ENCODE assay signal across 16 cellular contexts in genomic region chr1:245489838-245490237, GRCh38.
A peak's percentile ranks its signal among the peaks of the same experiment; 100 is the strongest.
DNase-seq lines count a peak whose midpoint lies in the region; ATAC-seq and TF ChIP-seq lines count a peak whose summit lies in the region.
"Had no signal": no experiment of that assay in that cellular context is flagged by ENCODE, and none has a peak within 500 bp of the region (broad histone marks: within the 10 kb centered on the region; RNA-seq: fewer than 3 reads in every experiment).

No MANE protein-coding gene starts in this region.

- H3K4me1 ChIP-seq in breast epithelium, result no peaks in the 10 kb centered on the region
- H3K4me1 ChIP-seq in RWPE2 (ENCODE audit: insufficient read depth, poor library complexity, severe bottlenecking), result peaks cover 5% of the 10 kb centered on the region
- H3K4me1 ChIP-seq: BLaER1 had no signal

- H3K9me3 Mint-ChIP-seq in MCF 10A (ENCODE audit: unreplicated experiment), result peaks cover 2% of the 10 kb centered on the region
- peaks cover 4% of the 10 kb centered on the region for H3K9me3 Mint-ChIP-seq in progenitor cell of endocrine pancreas (ENCODE audit: low read depth)
- no peaks in the 10 kb centered on the region for H3K9me3 Mint-ChIP-seq in glutamatergic neuron (ENCODE audit: unreplicated experiment)

- no peaks in the 10 kb centered on the region for H3K36me3 Mint-ChIP-seq in MCF 10A (ENCODE audit: insufficient read depth, unreplicated experiment)
- H3K36me3 Mint-ChIP-seq in progenitor cell of endocrine pancreas (ENCODE audit: insufficient read depth), result peaks cover 1% of the 10 kb centered on the region
- H3K36me3 Mint-ChIP-seq in glutamatergic neuron (ENCODE audit: unreplicated experiment), result peaks cover 4% of the 10 kb centered on the region
- H3K36me3 Mint-ChIP-seq: CD8-positive, alpha-beta memory T cell had no signal

- H3K27me3 Mint-ChIP-seq in MCF 10A (ENCODE audit: insufficient read depth, unreplicated experiment) (no peaks in the 10 kb centered on the region), progenitor cell of endocrine pancreas (no peaks in the 10 kb centered on the region), glutamatergic neuron (ENCODE audit: unreplicated experiment) (no peaks in the 10 kb centered on the region)

- TF ChIP-seq POLR2A in breast epithelium (IDR thresholded peaks at IDR 0.05), result no peak

- ATAC-seq in RWPE2 (ENCODE audit: low read depth) (peak; percentile 91), esophagus mucosa (peak; percentile 93)
- ATAC-seq: GM12878, HCT116 had no signal

- DNase-seq in MCF 10A (ENCODE audit: unreplicated experiment) (peak; percentile 26), breast epithelium (ENCODE audit: low spot score in 2 of 2) (no peak), RWPE2 (ENCODE audit: low spot score) (no peak), progenitor cell of endocrine pancreas (ENCODE audit: low spot score, unreplicated experiment) (no peak), glutamatergic neuron (no peak), DMS79 treated with DMSO at 0.1 percent for 48 hours (lab: John Stamatoyannopoulos, UW) (no peak), NK-92 (lab: John Stamatoyannopoulos, UW; ENCODE audit: unreplicated experiment) (no peak)
- DNase-seq: AML-193; CD8-positive, alpha-beta memory T cell; DMS53; GM23248 had no signal

- peak overlapping the region; percentile 94 for H3K27ac Mint-ChIP-seq in MCF 10A (ENCODE audit: low read depth, unreplicated experiment)
- H3K27ac Mint-ChIP-seq in progenitor cell of endocrine pancreas, result peak overlapping the region; percentile 35
- no peak overlapping the region for H3K27ac Mint-ChIP-seq in glutamatergic neuron (ENCODE audit: unreplicated experiment)
- H3K27ac Mint-ChIP-seq: CD8-positive, alpha-beta memory T cell had no signal

- H3K9me3 ChIP-seq in breast epithelium (no peaks in the 10 kb centered on the region), RWPE2 (ENCODE audit: severe bottlenecking) (no peaks in the 10 kb centered on the region)

- H3K4me1 Mint-ChIP-seq in MCF 10A (ENCODE audit: insufficient read depth, unreplicated experiment), result peaks cover 16% of the 10 kb centered on the region
- peaks cover 7% of the 10 kb centered on the region for H3K4me1 Mint-ChIP-seq in progenitor cell of endocrine pancreas (ENCODE audit: low read depth)
- H3K4me1 Mint-ChIP-seq in glutamatergic neuron (ENCODE audit: low read depth, unreplicated experiment), result peaks cover 6% of the 10 kb centered on the region
- H3K4me1 Mint-ChIP-seq: CD8-positive, alpha-beta memory T cell had no signal

- CTCF ChIA-PET in MCF 10A (lab: Yijun Ruan, JAX), result interaction anchor here (0.8 to 2.1 kb wide), 3 partner anchors 11 to 573 kb away, joined by 3 to 10 read pairs (median 3); no protein-coding TSS in a partner anchor

- H3K27me3 ChIP-seq in breast epithelium (no peaks in the 10 kb centered on the region), RWPE2 (ENCODE audit: insufficient read depth, poor library complexity, severe bottlenecking) (no peaks in the 10 kb centered on the region)
- H3K27me3 ChIP-seq: BLaER1 had no signal

- H3K4me3 Mint-ChIP-seq in MCF 10A (ENCODE audit: unreplicated experiment), result no peak overlapping the region
- H3K4me3 Mint-ChIP-seq in progenitor cell of endocrine pancreas (ENCODE audit: low read depth), result no peak overlapping the region
- no peak overlapping the region for H3K4me3 Mint-ChIP-seq in glutamatergic neuron (ENCODE audit: unreplicated experiment)
- H3K4me3 Mint-ChIP-seq: CD8-positive, alpha-beta memory T cell had no signal

- BruUV-seq in MCF 10A (replicated peaks; lab: Mats Ljungman, UMichigan), result no TSS peak

- H3K27ac ChIP-seq in breast epithelium, result no peak overlapping the region
- H3K27ac ChIP-seq in RWPE2 (ENCODE audit: poor library complexity, severe bottlenecking), result no peak overlapping the region
- H3K27ac ChIP-seq: 22Rv1, BLaER1, GM23248 had no signal

- H3K4me3 ChIP-seq in breast epithelium, result no peak overlapping the region
- no peak overlapping the region for H3K4me3 ChIP-seq in RWPE2 (ENCODE audit: severe bottlenecking)
- H3K4me3 ChIP-seq: BLaER1, GM12878, GM23248 had no signal

- intact Hi-C loops in MCF 10A (cut with micrococcal nuclease), result no loop called here
- intact Hi-C loops in breast epithelium (cut with DNase I; ENCODE audit: low total_unique reads), result no loop called here

- H3K36me3 ChIP-seq in breast epithelium (no peaks in the 10 kb centered on the region), RWPE2 (ENCODE audit: low read depth) (no peaks in the 10 kb centered on the region)
- H3K36me3 ChIP-seq: BLaER1 had no signal

- POLR2A ChIA-PET in MCF 10A (lab: Yijun Ruan, JAX), result interaction anchor here (0.6 to 5.8 kb wide), 9 partner anchors 8 to 656 kb away, joined by 3 to 41 read pairs (median 4); partner anchors contain the start of gene KIF26B

- no peak for TF ChIP-seq CTCF in MCF 10A (IDR thresholded peaks at IDR 0.05; ENCODE audit: unreplicated experiment)
- no peak for TF ChIP-seq CTCF in breast epithelium (IDR thresholded peaks at IDR 0.05)
- no peak for TF ChIP-seq CTCF in RWPE2 (IDR thresholded peaks at IDR 0.05; ENCODE audit: poor library complexity, severe bottlenecking)
- TF ChIP-seq CTCF in progenitor cell of endocrine pancreas (IDR thresholded peaks at IDR 0.05; ENCODE audit: unreplicated experiment), result no peak
- no peak for TF ChIP-seq CTCF in glutamatergic neuron (IDR thresholded peaks at IDR 0.05; ENCODE audit: partially characterized antibody, unreplicated experiment)
